15 cellular contexts compared by ENCODE assay signal in genomic region chr3:146145642-146146041, GRCh38. TPM values are rescaled to one million over a fixed set of nuclear protein-coding genes. Genes with fewer than 3 reads are reported as not detected.
DNase-seq lines count a peak whose midpoint lies in the region; ATAC-seq, FAIRE-seq and TF ChIP-seq lines count a peak whose summit lies in the region.
"Had no signal": no experiment of that assay in that cellular context is flagged by ENCODE, and none has a peak within 500 bp of the region (broad histone marks: within the 10 kb centered on the region; RNA-seq: fewer than 3 reads in every experiment).

No MANE protein-coding gene starts in this region.

- no peaks in the 10 kb centered on the region for H3K27me3 ChIP-seq in A673 (replicated peaks; ENCODE audit: insufficient read depth, low read depth, low read length, poor library complexity)
- no peaks in the 10 kb centered on the region for H3K27me3 ChIP-seq in gastroesophageal sphincter
- H3K27me3 ChIP-seq in smooth muscle cell (ENCODE audit: low read depth), result no peaks in the 10 kb centered on the region
- no peaks in the 10 kb centered on the region for H3K27me3 ChIP-seq in effector memory CD4-positive, alpha-beta T cell (replicated peaks; ENCODE audit: control insufficient read depth, insufficient read depth, low read length, poor library complexity, severe bottlenecking)
- H3K27me3 ChIP-seq: BLaER1 treated with 17β-estradiol and CSF1 and Interleukin-3, amounts not matched to agents 10 nM and 100 nM had no signal

- DNase-seq in A673 (ENCODE audit: low spot score) (peak; percentile 29), RCC 7860 (ENCODE audit: low spot score) (no peak), smooth muscle cell (lab: John Stamatoyannopoulos, UW; ENCODE audit: unreplicated experiment) (no peak), cortex of kidney (lab: John Stamatoyannopoulos, UW) (no peak)
- no peak for DNase-seq in effector memory CD4-positive, alpha-beta T cell
- DNase-seq: 8988T; ACHN; CD4-positive, CD25-positive, alpha-beta regulatory T cell; DMS53; GF-D8 had no signal

- no peaks in the 10 kb centered on the region for H3K9me3 Mint-ChIP-seq in stimulated activated memory B cell treated with anti-CD40 and anti-IgM and Interleukin-4, amounts not matched to agents 10 μg/mL and 1 μg/mL and 100 μg/mL, for 72 hours
- H3K9me3 Mint-ChIP-seq: IgD-negative memory B cell had no signal

- H3K4me3 ChIP-seq in A673 (ENCODE audit: low read depth, low read length, poor library complexity, severe bottlenecking), result no peak overlapping the region
- H3K4me3 ChIP-seq in gastroesophageal sphincter, result no peak overlapping the region
- H3K4me3 ChIP-seq in smooth muscle cell, result no peak overlapping the region
- no peak overlapping the region for H3K4me3 ChIP-seq in effector memory CD4-positive, alpha-beta T cell (ENCODE audit: insufficient read depth, low read depth, low read length, poor library complexity, severe bottlenecking)
- H3K4me3 ChIP-seq: BLaER1 treated with 17β-estradiol and CSF1 and Interleukin-3, amounts not matched to agents 10 nM and 100 nM had no signal

- POLR2A ChIA-PET in A673 (lab: Charles Lee; ENCODE audit: low non-redundant PET), result no interaction called here

- no peaks in the 10 kb centered on the region for H3K4me1 Mint-ChIP-seq in stimulated activated memory B cell treated with anti-CD40 and anti-IgM and Interleukin-4, amounts not matched to agents 10 μg/mL and 1 μg/mL and 100 μg/mL, for 72 hours
- H3K4me1 Mint-ChIP-seq: CD4-positive, CD25-positive, alpha-beta regulatory T cell; IgD-negative memory B cell had no signal

- H3K9me3 ChIP-seq in A673 (ENCODE audit: low read depth, low read length, poor library complexity, severe bottlenecking) (no peaks in the 10 kb centered on the region), gastroesophageal sphincter (no peaks in the 10 kb centered on the region), smooth muscle cell (replicated peaks; ENCODE audit: low read depth) (no peaks in the 10 kb centered on the region)
- H3K9me3 ChIP-seq in effector memory CD4-positive, alpha-beta T cell (ENCODE audit: control insufficient read depth, low read length), result no peaks in the 10 kb centered on the region
- H3K9me3 ChIP-seq: BLaER1 treated with 17β-estradiol and CSF1 and Interleukin-3, amounts not matched to agents 10 nM and 100 nM had no signal

- peaks cover 99% of the 10 kb centered on the region for H3K79me2 ChIP-seq in smooth muscle cell (ENCODE audit: low read depth)

- H3F3A ChIP-seq in smooth muscle cell (ENCODE audit: low read depth), result peaks cover 51% of the 10 kb centered on the region

- H3K9ac ChIP-seq in smooth muscle cell (ENCODE audit: low read depth), result peak overlapping the region; percentile 50
- H3K9ac ChIP-seq: BLaER1 treated with 17β-estradiol and CSF1 and Interleukin-3, amounts not matched to agents 10 nM and 100 nM had no signal

- peak; percentile 4 for FAIRE-seq in RCC 7860 (lab: Jason Lieb, UNC)

- intact Hi-C loops in A673 (cut with micrococcal nuclease; ENCODE audit: unreplicated experiment), result loop anchor here (5.0 kb wide), 1 partner anchor 78 kb away; no protein-coding TSS in a partner anchor

- H3K27me3 Mint-ChIP-seq in stimulated activated memory B cell treated with anti-CD40 and anti-IgM and Interleukin-4, amounts not matched to agents 10 μg/mL and 1 μg/mL and 100 μg/mL, for 72 hours, result no peaks in the 10 kb centered on the region
- H3K27me3 Mint-ChIP-seq: CD4-positive, CD25-positive, alpha-beta regulatory T cell; IgD-negative memory B cell had no signal

- peaks cover 97% of the 10 kb centered on the region for H4K20me1 ChIP-seq in smooth muscle cell (ENCODE audit: low read depth)
- H4K20me1 ChIP-seq: BLaER1 treated with 17β-estradiol and CSF1 and Interleukin-3, amounts not matched to agents 10 nM and 100 nM had no signal

- H3K4me2 ChIP-seq in smooth muscle cell, result peak overlapping the region; percentile 77
- H3K4me2 ChIP-seq: BLaER1 treated with 17β-estradiol and CSF1 and Interleukin-3, amounts not matched to agents 10 nM and 100 nM had no signal

- H3K4me1 ChIP-seq in A673 (ENCODE audit: insufficient read depth, low read length, poor library complexity, severe bottlenecking) (peaks cover 57% of the 10 kb centered on the region), gastroesophageal sphincter (peaks cover 11 to 94% (median 30%) of the 10 kb centered on the region in 3 donors), smooth muscle cell (ENCODE audit: low read depth) (peaks cover 48% of the 10 kb centered on the region)
- H3K4me1 ChIP-seq in effector memory CD4-positive, alpha-beta T cell (ENCODE audit: control insufficient read depth, insufficient read depth, low read length, poor library complexity, severe bottlenecking), result no peaks in the 10 kb centered on the region

- H3K4me3 Mint-ChIP-seq in stimulated activated memory B cell treated with anti-CD40 and anti-IgM and Interleukin-4, amounts not matched to agents 10 μg/mL and 1 μg/mL and 100 μg/mL, for 72 hours, result no peak overlapping the region
- H3K4me3 Mint-ChIP-seq: CD4-positive, CD25-positive, alpha-beta regulatory T cell; IgD-negative memory B cell had no signal

- no peak for TF ChIP-seq POLR2A in gastroesophageal sphincter (IDR thresholded peaks at IDR 0.05)

- no TSS peak for BruUV-seq in A673 (replicated peaks; lab: Mats Ljungman, UMichigan)

- CTCF ChIA-PET in A673 (lab: Charles Lee), result no interaction called here

- no peak for TF ChIP-seq CTCF in A673 (conservative IDR thresholded peaks at IDR 0.05; ENCODE audit: low read depth, low read length)
- no peak for TF ChIP-seq CTCF in gastroesophageal sphincter (IDR thresholded peaks at IDR 0.05)
- TF ChIP-seq CTCF in smooth muscle cell (IDR thresholded peaks at IDR 0.05; ENCODE audit: borderline replicate concordance, insufficient read depth, poor library complexity, severe bottlenecking), result no peak

- peak overlapping the region; percentile 2 for H3K27ac ChIP-seq in A673 (ENCODE audit: low read depth, low read length, poor library complexity, severe bottlenecking)
- peak overlapping the region in 3 of 4 donors; percentile 2 to 97 (median 41) for H3K27ac ChIP-seq in gastroesophageal sphincter
- peak overlapping the region; percentile 90 for H3K27ac ChIP-seq in smooth muscle cell (ENCODE audit: low read depth)
- no peak overlapping the region for H3K27ac ChIP-seq in effector memory CD4-positive, alpha-beta T cell (ENCODE audit: insufficient read depth, low read length, poor library complexity, severe bottlenecking)
- H3K27ac ChIP-seq: BLaER1 treated with 17β-estradiol and CSF1 and Interleukin-3, amounts not matched to agents 10 nM and 100 nM had no signal

- ATAC-seq in gastroesophageal sphincter, result no peak
- ATAC-seq in stimulated activated memory B cell treated with anti-CD40 and anti-IgM and Interleukin-4, amounts not matched to agents 10 μg/mL and 1 μg/mL and 100 μg/mL, for 72 hours, result no peak
- ATAC-seq: HCT116 had no signal

- no peak overlapping the region for H2AFZ ChIP-seq in smooth muscle cell (ENCODE audit: low read depth)

- WGBS in gastroesophageal sphincter (ENCODE audit: low coverage in 1 of 2), 2 donors, result 61 to 69% methylated on average over 1 of the region's 1 CpG
- 23% methylated on average over 1 of the region's 1 CpG for WGBS in smooth muscle cell (ENCODE audit: low lambda C conversion rate)

- TF ChIP-seq EP300 in gastroesophageal sphincter (IDR thresholded peaks at IDR 0.05), result no peak

- H3K36me3 ChIP-seq in A673 (ENCODE audit: insufficient read depth, low read length, poor library complexity, severe bottlenecking) (no peaks in the 10 kb centered on the region), gastroesophageal sphincter (no peaks in the 10 kb centered on the region), smooth muscle cell (ENCODE audit: low read depth) (no peaks in the 10 kb centered on the region)
- H3K36me3 ChIP-seq in effector memory CD4-positive, alpha-beta T cell (ENCODE audit: control insufficient read depth, insufficient read depth, low read length), result no peaks in the 10 kb centered on the region
- H3K36me3 ChIP-seq: BLaER1 treated with 17β-estradiol and CSF1 and Interleukin-3, amounts not matched to agents 10 nM and 100 nM had no signal

- H3K36me3 Mint-ChIP-seq in stimulated activated memory B cell treated with anti-CD40 and anti-IgM and Interleukin-4, amounts not matched to agents 10 μg/mL and 1 μg/mL and 100 μg/mL, for 72 hours, result no peaks in the 10 kb centered on the region
- H3K36me3 Mint-ChIP-seq: CD4-positive, CD25-positive, alpha-beta regulatory T cell; IgD-negative memory B cell had no signal

- H3K27ac Mint-ChIP-seq in stimulated activated memory B cell treated with anti-CD40 and anti-IgM and Interleukin-4, amounts not matched to agents 10 μg/mL and 1 μg/mL and 100 μg/mL, for 72 hours, result no peak overlapping the region
- H3K27ac Mint-ChIP-seq: CD4-positive, CD25-positive, alpha-beta regulatory T cell; IgD-negative memory B cell had no signal

RNA-seq across cellular contexts. Expression of gene PLOD2, which starts 15.3 kb away (rescaled TPM):
- total RNA-seq in A673 (2021), result 34.6 and 35.2 TPM in 2 replicates
- 100 to 1,000 TPM in 2 of 4 donors, 10 to 100 TPM in 2; 55.1 to 100 (median 89.2) TPM for total RNA-seq in gastroesophageal sphincter
- 658 and 786 TPM in 2 replicates for total RNA-seq in smooth muscle cell
- 293 and 372 TPM in 2 replicates for polyA plus RNA-seq in smooth muscle cell
- polyA plus RNA-seq: CD4-positive, CD25-positive, alpha-beta regulatory T cell; IgD-negative memory B cell had no signal
